14 cellular contexts compared by ENCODE assay signal in the genomic region with DNA sequence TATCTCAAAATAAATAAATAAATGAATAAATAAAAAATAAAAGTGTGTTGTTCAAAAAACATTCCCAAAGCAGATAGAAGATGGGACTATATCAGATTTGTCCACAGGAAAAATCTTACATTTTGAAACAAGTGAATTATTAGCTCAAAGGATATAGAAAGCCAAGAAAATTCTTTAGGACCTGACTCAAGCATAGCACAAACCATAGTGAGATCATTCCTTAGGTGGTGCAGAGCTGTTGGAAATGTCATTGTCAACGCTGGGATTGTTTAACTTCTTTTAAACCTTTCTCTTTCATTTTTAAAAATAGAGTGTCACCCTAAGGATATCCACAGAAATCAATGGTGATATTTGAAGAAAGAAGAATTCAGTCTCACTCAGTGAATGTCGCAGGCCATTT.
DNase-seq lines count a peak whose midpoint lies in the region; ATAC-seq and TF ChIP-seq lines count a peak whose summit lies in the region.
"Had no signal": no experiment of that assay in that cellular context is flagged by ENCODE, and none has a peak within 500 bp of the region (broad histone marks: within the 10 kb centered on the region; RNA-seq: fewer than 3 reads in every experiment).

No MANE protein-coding gene starts in this region.

- TF ChIP-seq CTCF in VCaP (conservative IDR thresholded peaks at IDR 0.05) = no peak

- DNase-seq in GM03348 (ENCODE audit: low spot score) = peak; percentile 13
- peak; percentile 13 for DNase-seq in glomerular visceral epithelial cell (ENCODE audit: extremely low spot score)
- no peak for DNase-seq in CD1c-positive myeloid dendritic cell (ENCODE audit: extremely low spot score)
- DNase-seq: Calu3; CD4-positive, alpha-beta T cell; DMS 273 treated with DMSO at 0.1 percent for 48 hours; H9 had no signal

- ATAC-seq in GM18511 (IDR thresholded peaks at IDR 0.05; ENCODE audit: unreplicated experiment) (no peak), HG03095 (IDR thresholded peaks at IDR 0.05; ENCODE audit: unreplicated experiment) (no peak), GM21447 (IDR thresholded peaks at IDR 0.05; ENCODE audit: unreplicated experiment) (no peak)
- ATAC-seq: A549, GM23338 had no signal

- H3K27ac ChIP-seq in VCaP = peak overlapping the region; percentile 73; the same call in 1 of the 2 replicates
- H3K27ac ChIP-seq: A549; BLaER1 treated with 17β-estradiol and CSF1 and Interleukin-3, amounts not matched to agents 10 nM and 100 nM had no signal
